In the genomic region with DNA sequence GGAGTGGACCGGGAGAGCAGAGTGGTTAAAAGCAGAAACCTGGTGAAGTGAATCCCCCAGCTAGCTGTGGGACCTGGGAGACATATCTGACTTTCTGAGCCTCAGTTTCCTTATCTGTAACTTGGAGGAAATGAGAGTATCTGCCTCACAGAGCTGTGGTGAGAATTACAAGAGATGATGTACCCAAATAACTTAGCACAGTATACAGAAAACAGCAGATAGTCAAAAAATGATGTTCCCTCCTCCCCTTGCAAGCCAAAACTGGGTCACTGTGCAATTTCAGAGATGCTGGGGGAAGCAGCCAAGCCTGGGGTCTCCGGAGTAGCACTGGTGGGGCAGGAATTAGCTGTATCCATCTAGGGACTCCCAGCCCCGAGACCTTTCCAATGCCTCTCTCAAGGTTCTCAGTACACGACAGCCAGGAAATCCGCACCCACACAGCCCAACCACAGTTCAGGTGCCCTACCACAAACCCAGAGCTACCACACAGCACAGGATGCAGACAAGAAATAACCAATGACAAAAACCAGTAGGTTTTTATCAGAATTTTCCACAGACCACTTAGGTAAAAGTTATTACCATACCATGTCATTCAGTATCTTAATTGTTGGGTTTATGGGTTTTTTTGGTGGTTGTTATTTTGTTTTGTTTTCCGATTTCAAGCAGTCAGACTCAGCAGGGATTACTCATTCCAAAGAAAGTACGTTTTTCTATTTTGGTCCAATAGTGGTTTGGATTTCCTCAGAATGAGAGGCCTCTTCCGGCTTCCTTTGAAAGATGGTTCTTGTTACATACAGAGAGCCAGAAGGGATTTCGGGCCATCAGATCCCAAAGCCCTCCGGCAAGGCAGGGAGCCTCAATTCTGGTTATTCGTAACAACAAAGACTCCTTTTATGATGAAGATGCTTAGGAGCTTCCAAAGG, we compare ENCODE assay signal across 1 cellular context.
TF ChIP-seq lines count a peak whose summit lies in the region.

No MANE protein-coding gene starts in this region.

TF ChIP-seq in HepG2, 621 proteins besides CTCF, POLR2A, EP300 and RAD21:
- TF ChIP-seq ZNF709 (CRISPR knock-in tag; IDR thresholded peaks at IDR 0.05) (no peak), FOSL1 (CRISPR knock-in tag; IDR thresholded peaks at IDR 0.05; ENCODE audit: borderline replicate concordance) (no peak), FOSL2 (CRISPR knock-in tag; IDR thresholded peaks at IDR 0.05) (no peak), EZH2 (conservative IDR thresholded peaks at IDR 0.05; ENCODE audit: low read depth, low read length) (no peak), ZNF670 (CRISPR knock-in tag; IDR thresholded peaks at IDR 0.05; ENCODE audit: borderline replicate concordance) (no peak), ZBTB8A (CRISPR knock-in tag; IDR thresholded peaks at IDR 0.05; ENCODE audit: borderline replicate concordance, low read depth) (no peak), KDM3A (CRISPR knock-in tag; IDR thresholded peaks at IDR 0.05; ENCODE audit: low read depth) (no peak), TBL1XR1 (IDR thresholded peaks at IDR 0.05; ENCODE audit: borderline replicate concordance, low read length, partially characterized antibody) (no peak), MED8 (CRISPR knock-in tag; IDR thresholded peaks at IDR 0.05; ENCODE audit: insufficient replicate concordance) (no peak), SP140L (CRISPR knock-in tag; IDR thresholded peaks at IDR 0.05; ENCODE audit: borderline replicate concordance) (no peak), ZNF552 (CRISPR knock-in tag; IDR thresholded peaks at IDR 0.05; ENCODE audit: borderline replicate concordance) (no peak), HIVEP1 (CRISPR knock-in tag; IDR thresholded peaks at IDR 0.05) (no peak), ATAD3A (CRISPR knock-in tag; IDR thresholded peaks at IDR 0.05) (no peak)
- TF ChIP-seq, protein P1, sequence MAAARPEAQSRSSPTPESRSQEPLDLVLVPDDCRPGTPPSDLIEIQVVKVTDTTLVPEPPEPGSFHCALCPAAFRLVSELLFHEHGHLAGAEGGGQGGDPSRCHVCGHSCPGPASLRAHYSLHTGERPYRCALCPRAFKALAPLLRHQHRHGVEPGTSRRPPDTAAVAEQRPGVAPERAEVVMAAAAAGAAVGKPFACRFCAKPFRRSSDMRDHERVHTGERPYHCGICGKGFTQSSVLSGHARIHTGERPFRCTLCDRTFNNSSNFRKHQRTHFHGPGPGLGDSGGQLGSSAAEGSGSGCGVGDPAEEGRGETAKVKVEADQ (CRISPR knock-in tag; IDR thresholded peaks at IDR 0.05; ENCODE audit: borderline replicate concordance): no peak
- TF ChIP-seq, protein P2, sequence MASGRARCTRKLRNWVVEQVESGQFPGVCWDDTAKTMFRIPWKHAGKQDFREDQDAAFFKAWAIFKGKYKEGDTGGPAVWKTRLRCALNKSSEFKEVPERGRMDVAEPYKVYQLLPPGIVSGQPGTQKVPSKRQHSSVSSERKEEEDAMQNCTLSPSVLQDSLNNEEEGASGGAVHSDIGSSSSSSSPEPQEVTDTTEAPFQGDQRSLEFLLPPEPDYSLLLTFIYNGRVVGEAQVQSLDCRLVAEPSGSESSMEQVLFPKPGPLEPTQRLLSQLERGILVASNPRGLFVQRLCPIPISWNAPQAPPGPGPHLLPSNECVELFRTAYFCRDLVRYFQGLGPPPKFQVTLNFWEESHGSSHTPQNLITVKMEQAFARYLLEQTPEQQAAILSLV (CRISPR knock-in tag; IDR thresholded peaks at IDR 0.05; ENCODE audit: borderline replicate concordance): no peak
- TF ChIP-seq, protein P3, sequence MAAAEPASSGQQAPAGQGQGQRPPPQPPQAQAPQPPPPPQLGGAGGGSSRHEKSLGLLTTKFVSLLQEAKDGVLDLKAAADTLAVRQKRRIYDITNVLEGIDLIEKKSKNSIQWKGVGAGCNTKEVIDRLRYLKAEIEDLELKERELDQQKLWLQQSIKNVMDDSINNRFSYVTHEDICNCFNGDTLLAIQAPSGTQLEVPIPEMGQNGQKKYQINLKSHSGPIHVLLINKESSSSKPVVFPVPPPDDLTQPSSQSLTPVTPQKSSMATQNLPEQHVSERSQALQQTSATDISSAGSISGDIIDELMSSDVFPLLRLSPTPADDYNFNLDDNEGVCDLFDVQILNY (CRISPR knock-in tag; conservative IDR thresholded peaks at IDR 0.05): no peak
